8 cellular contexts compared by ENCODE assay signal in genomic region chr7:12211054-12212050, GRCh38. TPM values are rescaled to one million over a fixed set of nuclear protein-coding genes. Genes with fewer than 3 reads are reported as not detected.
DNase-seq lines count a peak whose midpoint lies in the region; ATAC-seq lines count a peak whose summit lies in the region.

Gene TMEM106B, plus strand, starts transcription at chr7:12211294. Its CDS starts 3,517 bp downstream, at chr7:12214811.

- peak; percentile 92 to 98 for DNase-seq in NCI-H526 (lab: John Stamatoyannopoulos, UW)
- DNase-seq in activated CD4-positive, alpha-beta T cell treated with anti-CD3 and anti-CD28 coated beads, Interleukin-2, amount 50 U/mL, for 24 hours (ENCODE audit: low read depth in 1 of 2, low spot score in 1 of 2), result peak; percentile 93 to 96
- peak; percentile 99 for DNase-seq in left lobe of liver (ENCODE audit: low spot score)
- peak; percentile 98 for DNase-seq in stimulated activated CD4-positive, alpha-beta T cell treated with anti-CD3 and anti-CD28 coated beads, Interleukin-2, amount 100 ng/mL, for 4 hours (ENCODE audit: low read depth)

- no peaks in the 10 kb centered on the region for H3K9me3 ChIP-seq in BLaER1 treated with 17β-estradiol and CSF1 and Interleukin-3, amounts not matched to agents 10 nM and 100 nM (replicated peaks in 1 of 11)

- no peaks in the 10 kb centered on the region for H3K9me3 Mint-ChIP-seq in dendritic cell treated with granulocyte-macrophage colony-stimulating factor and Interleukin-4, amounts not matched to agents 40 ng/mL and 50 ng/mL, for 4 days

- no peaks in the 10 kb centered on the region for H3K27me3 ChIP-seq in BLaER1 treated with 17β-estradiol and CSF1 and Interleukin-3, amounts not matched to agents 10 nM and 100 nM

- peaks cover 9 to 16% (median 12%) of the 10 kb centered on the region in 10 experiments for H3K4me1 ChIP-seq in BLaER1 treated with 17β-estradiol and CSF1 and Interleukin-3, amounts not matched to agents 10 nM and 100 nM

- H3K27ac ChIP-seq in BLaER1 treated with 17β-estradiol and CSF1 and Interleukin-3, amounts not matched to agents 10 nM and 100 nM, result peak within 1 kb of the TSS; percentile 86 to 94 (median 90)

- H3K4me3 Mint-ChIP-seq in dendritic cell treated with granulocyte-macrophage colony-stimulating factor and Interleukin-4, amounts not matched to agents 40 ng/mL and 50 ng/mL, for 4 days, result peak within 1 kb of the TSS; percentile 84

- H3K27me3 Mint-ChIP-seq in dendritic cell treated with granulocyte-macrophage colony-stimulating factor and Interleukin-4, amounts not matched to agents 40 ng/mL and 50 ng/mL, for 4 days, result peaks cover 26% of the 10 kb centered on the region

- peaks cover 0 to 11% (median 4%) of the 10 kb centered on the region in 11 experiments; a peak in 8 of 22 replicates for H4K20me1 ChIP-seq in BLaER1 treated with 17β-estradiol and CSF1 and Interleukin-3, amounts not matched to agents 10 nM and 100 nM

- H3K9ac ChIP-seq in BLaER1 treated with 17β-estradiol and CSF1 and Interleukin-3, amounts not matched to agents 10 nM and 100 nM, result peak within 1 kb of the TSS; percentile 83 to 97 (median 92)

- H3K36me3 ChIP-seq in BLaER1 treated with 17β-estradiol and CSF1 and Interleukin-3, amounts not matched to agents 10 nM and 100 nM, result peaks cover 12 to 25% (median 18%) of the 10 kb centered on the region in 11 experiments; a peak in 21 of 22 replicates

- peaks cover 18% of the 10 kb centered on the region for H3K4me1 Mint-ChIP-seq in dendritic cell treated with granulocyte-macrophage colony-stimulating factor and Interleukin-4, amounts not matched to agents 40 ng/mL and 50 ng/mL, for 4 days (ENCODE audit: low read depth)

- peak within 1 kb of the TSS; percentile 77 to 89 (median 81) for H3K4me3 ChIP-seq in BLaER1 treated with 17β-estradiol and CSF1 and Interleukin-3, amounts not matched to agents 10 nM and 100 nM

- H3K4me2 ChIP-seq in BLaER1 treated with 17β-estradiol and CSF1 and Interleukin-3, amounts not matched to agents 10 nM and 100 nM, result peak within 1 kb of the TSS; percentile 82 to 97 (median 91)

- peaks cover 24% of the 10 kb centered on the region for H3K36me3 Mint-ChIP-seq in dendritic cell treated with granulocyte-macrophage colony-stimulating factor and Interleukin-4, amounts not matched to agents 40 ng/mL and 50 ng/mL, for 4 days (ENCODE audit: low read depth)

- peak; percentile 97 for ATAC-seq in GM19324 (IDR thresholded peaks at IDR 0.05; ENCODE audit: low FRiP score, unreplicated experiment)
- ATAC-seq in HG03469 (IDR thresholded peaks at IDR 0.05; ENCODE audit: unreplicated experiment), result peak; percentile 96
- peak; percentile 93 for ATAC-seq in left lobe of liver

- intact Hi-C loops in dendritic cell treated with granulocyte-macrophage colony-stimulating factor and Interleukin-4, amounts not matched to agents 40 ng/mL and 50 ng/mL, for 4 days (cut with micrococcal nuclease), result loop anchor here (1.0 kb wide), 1 partner anchor 33 kb away; no protein-coding TSS in a partner anchor

- H3K27ac Mint-ChIP-seq in dendritic cell treated with granulocyte-macrophage colony-stimulating factor and Interleukin-4, amounts not matched to agents 40 ng/mL and 50 ng/mL, for 4 days, result peak within 1 kb of the TSS; percentile 92

RNA-seq across cellular contexts. Expression of gene TMEM106B, which starts in this region (rescaled TPM):
- total RNA-seq in left lobe of liver, result 27.1 TPM

Comparison
In these comparisons a context has a peak if more than half of its experiments do, and no peak if none do; other contexts are left out.
1. Peak in every context shown above with its lines: DNase-seq, ATAC-seq, H3K4me3 ChIP-seq and H3K27ac ChIP-seq.